1 cellular context compared by ENCODE assay signal in the genomic region with DNA sequence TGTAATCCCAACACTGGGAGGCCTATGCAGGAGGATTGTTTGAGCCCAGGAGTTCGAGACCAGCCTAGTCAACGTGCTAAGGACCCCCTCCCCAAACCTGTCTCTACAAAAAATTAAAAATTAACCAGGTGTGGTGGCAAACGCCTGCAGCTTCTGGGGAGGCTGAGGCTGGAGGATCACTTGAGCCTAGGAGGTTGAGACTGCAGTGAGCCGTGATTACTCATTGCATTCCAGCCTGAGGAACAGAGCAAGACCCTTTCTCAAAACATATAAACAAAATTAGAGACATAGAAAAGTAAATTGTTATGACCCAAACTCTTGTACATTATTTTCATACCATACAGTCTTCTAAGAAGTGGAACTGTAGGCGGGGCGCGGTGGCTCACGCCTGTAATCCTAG.
TF ChIP-seq lines count a peak whose summit lies in the region.

No MANE protein-coding gene starts in this region.

TF ChIP-seq in HEK293, 187 proteins besides CTCF, POLR2A, EP300 and RAD21 (continued from another document):
- TF ChIP-seq, protein P1, sequence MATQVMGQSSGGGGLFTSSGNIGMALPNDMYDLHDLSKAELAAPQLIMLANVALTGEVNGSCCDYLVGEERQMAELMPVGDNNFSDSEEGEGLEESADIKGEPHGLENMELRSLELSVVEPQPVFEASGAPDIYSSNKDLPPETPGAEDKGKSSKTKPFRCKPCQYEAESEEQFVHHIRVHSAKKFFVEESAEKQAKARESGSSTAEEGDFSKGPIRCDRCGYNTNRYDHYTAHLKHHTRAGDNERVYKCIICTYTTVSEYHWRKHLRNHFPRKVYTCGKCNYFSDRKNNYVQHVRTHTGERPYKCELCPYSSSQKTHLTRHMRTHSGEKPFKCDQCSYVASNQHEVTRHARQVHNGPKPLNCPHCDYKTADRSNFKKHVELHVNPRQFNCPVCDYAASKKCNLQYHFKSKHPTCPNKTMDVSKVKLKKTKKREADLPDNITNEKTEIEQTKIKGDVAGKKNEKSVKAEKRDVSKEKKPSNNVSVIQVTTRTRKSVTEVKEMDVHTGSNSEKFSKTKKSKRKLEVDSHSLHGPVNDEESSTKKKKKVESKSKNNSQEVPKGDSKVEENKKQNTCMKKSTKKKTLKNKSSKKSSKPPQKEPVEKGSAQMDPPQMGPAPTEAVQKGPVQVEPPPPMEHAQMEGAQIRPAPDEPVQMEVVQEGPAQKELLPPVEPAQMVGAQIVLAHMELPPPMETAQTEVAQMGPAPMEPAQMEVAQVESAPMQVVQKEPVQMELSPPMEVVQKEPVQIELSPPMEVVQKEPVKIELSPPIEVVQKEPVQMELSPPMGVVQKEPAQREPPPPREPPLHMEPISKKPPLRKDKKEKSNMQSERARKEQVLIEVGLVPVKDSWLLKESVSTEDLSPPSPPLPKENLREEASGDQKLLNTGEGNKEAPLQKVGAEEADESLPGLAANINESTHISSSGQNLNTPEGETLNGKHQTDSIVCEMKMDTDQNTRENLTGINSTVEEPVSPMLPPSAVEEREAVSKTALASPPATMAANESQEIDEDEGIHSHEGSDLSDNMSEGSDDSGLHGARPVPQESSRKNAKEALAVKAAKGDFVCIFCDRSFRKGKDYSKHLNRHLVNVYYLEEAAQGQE (tag by site-specific recombination; IDR thresholded peaks at IDR 0.05), result no peak
- TF ChIP-seq ZFP37 (tag by site-specific recombination; IDR thresholded peaks at IDR 0.05) (no peak), ZNF37A (tag by site-specific recombination; IDR thresholded peaks at IDR 0.05) (no peak), ZNF510 (tag by site-specific recombination; IDR thresholded peaks at IDR 0.05; ENCODE audit: insufficient replicate concordance) (no peak), ZNF121 (tag by site-specific recombination; IDR thresholded peaks at IDR 0.05) (no peak), ZNF184 (tag by site-specific recombination; IDR thresholded peaks at IDR 0.05) (no peak), BCL11B (tag by site-specific recombination; IDR thresholded peaks at IDR 0.05; ENCODE audit: low read depth) (no peak), ZNF148 (tag by site-specific recombination; IDR thresholded peaks at IDR 0.05; ENCODE audit: borderline replicate concordance) (no peak)
